In the genomic region with DNA sequence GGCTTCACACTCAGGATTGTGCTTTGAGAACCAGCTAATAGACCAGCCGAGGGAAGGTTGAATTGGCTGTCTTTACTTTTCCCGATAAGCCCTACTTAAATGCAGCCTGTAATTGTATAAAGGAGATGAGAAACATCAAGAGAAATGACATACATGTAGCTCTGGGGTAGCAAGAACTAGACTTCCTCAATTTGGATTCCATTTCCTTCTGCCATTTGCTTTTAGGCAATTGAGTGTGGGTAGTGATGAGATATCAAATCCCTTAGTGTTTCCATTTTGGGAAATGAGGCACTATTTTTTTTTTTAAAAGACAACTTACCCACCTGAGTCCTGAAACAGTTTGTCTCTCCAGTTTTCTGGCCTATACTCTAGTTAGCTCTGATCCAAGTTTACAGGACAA, we compare ENCODE assay signal across 11 cellular contexts. TPM values are rescaled to one million over a fixed set of nuclear protein-coding genes. Genes with fewer than 3 reads are reported as not detected.
DNase-seq lines count a peak whose midpoint lies in the region; ATAC-seq and TF ChIP-seq lines count a peak whose summit lies in the region.
"Had no signal": no experiment of that assay in that cellular context is flagged by ENCODE, and none has a peak within 500 bp of the region (broad histone marks: within the 10 kb centered on the region; RNA-seq: fewer than 3 reads in every experiment).

No MANE protein-coding gene starts in this region.

- H3K4me1 ChIP-seq in Caco-2 = peaks cover 15% of the 10 kb centered on the region
- H3K4me1 ChIP-seq in naive thymus-derived CD4-positive, alpha-beta T cell (ENCODE audit: control insufficient read depth in 2 of 2, insufficient read depth in 2 of 2, low read length in 2 of 2) = peaks cover 15% of the 10 kb centered on the region in 2 donors
- peaks cover 41 to 58% of the 10 kb centered on the region in 2 experiments for H3K4me1 ChIP-seq in trophoblast cell (ENCODE audit: control insufficient read depth in 1 of 2, insufficient read depth in 2 of 2, low read length in 2 of 2)

- H3K9ac ChIP-seq in trophoblast cell (ENCODE audit: low read length) = no peak overlapping the region

- no peak overlapping the region for H2BK5ac ChIP-seq in trophoblast cell (ENCODE audit: low read depth, low read length, poor library complexity)

- no peak overlapping the region for H4K12ac ChIP-seq in trophoblast cell (ENCODE audit: low read depth, low read length)

- CTCF ChIA-PET in Caco-2 (lab: Charles Lee) = interaction anchor here (1.4 kb wide), 2 partner anchors 10 to 12 kb away, joined by 5 to 6 read pairs; no protein-coding TSS in a partner anchor
- CTCF ChIA-PET in naive thymus-derived CD4-positive, alpha-beta T cell (lab: Charles Lee) = interaction anchor here (0.7 to 5.0 kb wide), 8 partner anchors 8 to 488 kb away, joined by 3 to 38 read pairs (median 5); no protein-coding TSS in a partner anchor

- H4K8ac ChIP-seq in trophoblast cell (ENCODE audit: low read depth, low read length) = no peak overlapping the region

- H3K4me1 Mint-ChIP-seq in Caco-2 (ENCODE audit: low read depth, unreplicated experiment) (peaks cover 17% of the 10 kb centered on the region), T-helper 17 cell (peaks cover 24% of the 10 kb centered on the region)
- H3K4me1 Mint-ChIP-seq in naive thymus-derived CD4-positive, alpha-beta T cell = peaks cover 15 to 56% (median 47%) of the 10 kb centered on the region in 7 donors

- WGBS in trophoblast cell (ENCODE audit: extremely low coverage, insufficient coverage, insufficient read length) = no CpG with 5 or more reads among the region's 2 CpGs

- ATAC-seq in T-helper 17 cell (no peak), HG02759 (IDR thresholded peaks at IDR 0.05; ENCODE audit: unreplicated experiment) (no peak)
- ATAC-seq in naive thymus-derived CD4-positive, alpha-beta T cell = no peak

- no peak overlapping the region for H3K18ac ChIP-seq in trophoblast cell (ENCODE audit: low read length)

- no peak for DNase-seq in Caco-2
- DNase-seq in T-helper 17 cell = no peak
- no peak for DNase-seq in naive thymus-derived CD4-positive, alpha-beta T cell
- no peak for DNase-seq in OCI-M1 (lab: John Stamatoyannopoulos, UW)
- no peak for DNase-seq in trophoblast cell
- DNase-seq: activated T-cell treated with anti-CD3 and anti-CD28 coated beads, Interleukin-2, amount 50 U/mL, for 48 hours; colonic mucosa; DND-41 had no signal

- TSS peak; percentile 41 for BruUV-seq in Caco-2 (replicated peaks; lab: Mats Ljungman, UMichigan)

- H3K4me3 Mint-ChIP-seq in Caco-2 (ENCODE audit: unreplicated experiment) (no peak overlapping the region), T-helper 17 cell (no peak overlapping the region)
- H3K4me3 Mint-ChIP-seq in naive thymus-derived CD4-positive, alpha-beta T cell = peak overlapping the region in 7 of 10 donors; percentile 12 to 88 (median 69)

- no peak overlapping the region for H3K4ac ChIP-seq in trophoblast cell (ENCODE audit: low read depth, low read length)

- no peak overlapping the region for H2AFZ ChIP-seq in trophoblast cell (ENCODE audit: insufficient read depth, low read length, poor library complexity)

- no peak overlapping the region for H3K27ac ChIP-seq in naive thymus-derived CD4-positive, alpha-beta T cell (ENCODE audit: low read depth, low read length)
- H3K27ac ChIP-seq in trophoblast cell (ENCODE audit: low read depth, low read length) = no peak overlapping the region

- H3K23ac ChIP-seq in trophoblast cell (ENCODE audit: low read length) = no peak overlapping the region

- H3K27me3 ChIP-seq in Caco-2 (replicated peaks; ENCODE audit: control insufficient read depth, insufficient read depth, low read length) (no peaks in the 10 kb centered on the region), trophoblast cell (ENCODE audit: insufficient read depth, low read length) (no peaks in the 10 kb centered on the region)
- no peaks in the 10 kb centered on the region for H3K27me3 ChIP-seq in naive thymus-derived CD4-positive, alpha-beta T cell (ENCODE audit: control insufficient read depth in 2 of 2, insufficient read depth in 2 of 2, low read length in 2 of 2)
- H3K27me3 ChIP-seq: colonic mucosa had no signal

- H3K27ac Mint-ChIP-seq in Caco-2 (ENCODE audit: unreplicated experiment) (no peak overlapping the region), T-helper 17 cell (peak overlapping the region; percentile 62)
- no peak overlapping the region for H3K27ac Mint-ChIP-seq in naive thymus-derived CD4-positive, alpha-beta T cell
- H3K27ac Mint-ChIP-seq: progenitor cell of endocrine pancreas had no signal

- H2AK5ac ChIP-seq in trophoblast cell (ENCODE audit: low read length) = no peak overlapping the region

- H3K9me3 ChIP-seq in Caco-2 = no peaks in the 10 kb centered on the region
- no peaks in the 10 kb centered on the region for H3K9me3 ChIP-seq in T-helper 17 cell (ENCODE audit: control insufficient read depth, low read length, poor library complexity, severe bottlenecking)
- H3K9me3 ChIP-seq in naive thymus-derived CD4-positive, alpha-beta T cell (ENCODE audit: control insufficient read depth in 2 of 3, low read length in 3 of 3) = no peaks in the 10 kb centered on the region
- no peaks in the 10 kb centered on the region for H3K9me3 ChIP-seq in trophoblast cell (ENCODE audit: insufficient read depth, low read depth, low read length)
- H3K9me3 ChIP-seq: colonic mucosa had no signal

- H3K79me2 ChIP-seq in trophoblast cell (ENCODE audit: control insufficient read depth, insufficient read depth, low read length, poor library complexity) = peaks cover 4% of the 10 kb centered on the region

- H3K27me3 Mint-ChIP-seq in Caco-2 (ENCODE audit: insufficient read depth, unreplicated experiment) (no peaks in the 10 kb centered on the region), T-helper 17 cell (no peaks in the 10 kb centered on the region)
- peaks cover 0 to 7% (median 0%) of the 10 kb centered on the region in 5 donors for H3K27me3 Mint-ChIP-seq in naive thymus-derived CD4-positive, alpha-beta T cell

- no peak overlapping the region for H3K4me2 ChIP-seq in trophoblast cell (ENCODE audit: low read length)

- H3K36me3 Mint-ChIP-seq in Caco-2 (ENCODE audit: insufficient read depth, unreplicated experiment) (peaks cover 6% of the 10 kb centered on the region), T-helper 17 cell (ENCODE audit: low read depth) (no peaks in the 10 kb centered on the region)
- peaks cover 0 to 11% (median 0%) of the 10 kb centered on the region in 5 donors for H3K36me3 Mint-ChIP-seq in naive thymus-derived CD4-positive, alpha-beta T cell

- H3K4me3 ChIP-seq in Caco-2 (ENCODE audit: low read depth, low read length) (no peak overlapping the region), trophoblast cell (ENCODE audit: low read depth, low read length) (no peak overlapping the region)
- no peak overlapping the region for H3K4me3 ChIP-seq in naive thymus-derived CD4-positive, alpha-beta T cell (ENCODE audit: low read length)

- no peak overlapping the region for H2BK120ac ChIP-seq in trophoblast cell (ENCODE audit: insufficient read depth, low read length, poor library complexity)

- TF ChIP-seq CTCF in Caco-2 (IDR thresholded peaks at IDR 0.05; ENCODE audit: insufficient read depth in 1 of 2, low read depth in 1 of 2, low read length in 1 of 2, severe bottlenecking in 1 of 2, unreplicated experiment in 1 of 2) = no peak

- peaks cover 49% of the 10 kb centered on the region for H3K79me1 ChIP-seq in trophoblast cell (ENCODE audit: low read length)

- POLR2A ChIA-PET in Caco-2 (lab: Charles Lee) = no interaction called here
- POLR2A ChIA-PET in naive thymus-derived CD4-positive, alpha-beta T cell (lab: Charles Lee) = interaction anchor here (0.7 to 4.9 kb wide), 6 partner anchors 10 to 131 kb away, joined by 4 to 35 read pairs (median 8); a partner anchor contains a TSS

- peaks cover 1% of the 10 kb centered on the region; the same call in 1 of the 2 replicates for H3K36me3 ChIP-seq in Caco-2 (ENCODE audit: control insufficient read depth, insufficient read depth, low read length)
- no peaks in the 10 kb centered on the region for H3K36me3 ChIP-seq in naive thymus-derived CD4-positive, alpha-beta T cell (ENCODE audit: control insufficient read depth in 2 of 3, insufficient read depth in 3 of 3, low read length in 3 of 3)
- H3K36me3 ChIP-seq in trophoblast cell (ENCODE audit: control insufficient read depth in 1 of 2, insufficient read depth in 2 of 2, low read length in 2 of 2) = peaks cover 0 to 2% of the 10 kb centered on the region in 2 experiments
- H3K36me3 ChIP-seq: colonic mucosa had no signal

- intact Hi-C loops in Caco-2 (cut with micrococcal nuclease; ENCODE audit: unreplicated experiment) = no loop called here
- intact Hi-C loops in naive thymus-derived CD4-positive, alpha-beta T cell (cut with micrococcal nuclease) = loop anchor here in 1 of 2 donors (2.0 kb wide), 1 partner anchor 33 kb away; a partner anchor contains a TSS

- H2BK12ac ChIP-seq in trophoblast cell (ENCODE audit: low read length) = no peak overlapping the region

- H4K91ac ChIP-seq in trophoblast cell (ENCODE audit: low read depth, low read length) = no peak overlapping the region

- no peaks in the 10 kb centered on the region for H3K9me3 Mint-ChIP-seq in Caco-2 (ENCODE audit: unreplicated experiment)
- H3K9me3 Mint-ChIP-seq in naive thymus-derived CD4-positive, alpha-beta T cell = no peaks in the 10 kb centered on the region

- H3K14ac ChIP-seq in trophoblast cell (ENCODE audit: low read length) = no peak overlapping the region

RNA-seq across cellular contexts. Expression of a gene that starts 2.2 kb away (rescaled TPM):
- 13.4 and 15.4 TPM in 2 replicates for total RNA-seq in Caco-2 (2022)
- total RNA-seq in T-helper 17 cell = 10 to 100 TPM in 1 of 2 donors, 1 to 10 TPM in 1; 9.2 to 48.3 TPM
- total RNA-seq in naive thymus-derived CD4-positive, alpha-beta T cell = 10 to 100 TPM in 3 of 5 experiments, 1 to 10 TPM in 2; 7.1 to 21.2 (median 12.7) TPM
- polyA plus RNA-seq in naive thymus-derived CD4-positive, alpha-beta T cell = 1 to 10 TPM; 2.0 to 2.2 TPM
- polyA plus RNA-seq in trophoblast cell (2013) = 35.8 and 37.5 TPM in 2 replicates

RNA-seq across cellular contexts. Expression of a gene that starts 15.0 kb away (rescaled TPM):
- total RNA-seq in Caco-2 (2022) (0.86 and 0.95 TPM in 2 replicates), T-helper 17 cell (1 to 10 TPM; 4.1 to 5.3 TPM)
- total RNA-seq in naive thymus-derived CD4-positive, alpha-beta T cell = 1 to 10 TPM in 4 of 5 experiments, under 1 TPM in 1; 0.73 to 2.7 (median 1.6) TPM
- polyA plus RNA-seq in naive thymus-derived CD4-positive, alpha-beta T cell = under 1 TPM; 0.07 to 0.30 TPM
- polyA plus RNA-seq in trophoblast cell (2013) = 0.15 and 0.31 TPM in 2 replicates

RNA-seq across cellular contexts. Expression of a gene that starts 18.0 kb away (rescaled TPM):
- total RNA-seq in Caco-2 (2022) (4.0 and 4.7 TPM in 2 replicates), T-helper 17 cell (100 to 1,000 TPM; 228 to 238 TPM)
- total RNA-seq in naive thymus-derived CD4-positive, alpha-beta T cell = 100 to 1,000 TPM; 179 to 359 (median 186) TPM
- polyA plus RNA-seq in naive thymus-derived CD4-positive, alpha-beta T cell = 10 to 100 TPM; 19.8 to 28.4 TPM
- 1.1 and 1.5 TPM in 2 replicates for polyA plus RNA-seq in trophoblast cell (2013)

RNA-seq across cellular contexts. Expression of a gene that starts 25.1 kb away (rescaled TPM):
- total RNA-seq in Caco-2 (2022) = 67.9 and 103 TPM in 2 replicates
- not detected for total RNA-seq in T-helper 17 cell
- total RNA-seq in naive thymus-derived CD4-positive, alpha-beta T cell = not detected
- polyA plus RNA-seq in naive thymus-derived CD4-positive, alpha-beta T cell = not detected
- polyA plus RNA-seq in trophoblast cell (2013) = not detected in 2 replicates
- total RNA-seq: T-helper 2 cell treated with Interferon-gamma antibody and Interleukin-4, amounts not matched to agents 100 ng/mL and 5 ng/mL, for 36 hours had no signal

RNA-seq across cellular contexts. Expression of a gene that starts 32.3 kb away (rescaled TPM):
- total RNA-seq in Caco-2 (2022) = 4.6 and 6.3 TPM in 2 replicates
- under 1 TPM; 0.02 to 0.03 TPM for total RNA-seq in T-helper 17 cell
- total RNA-seq in naive thymus-derived CD4-positive, alpha-beta T cell = under 1 TPM in 4 of 5 experiments, not detected in 1; 0.05 to 0.51 (median 0.07) TPM
- polyA plus RNA-seq in naive thymus-derived CD4-positive, alpha-beta T cell = not detected
- polyA plus RNA-seq in trophoblast cell (2013) = 0.34 and 0.35 TPM in 2 replicates

Comparison
In these comparisons a context has a peak if more than half of its experiments do, and no peak if none do; other contexts are left out.
1. H3K4me3 Mint-ChIP-seq: peak in naive thymus-derived CD4-positive, alpha-beta T cell (7 of 10); none in Caco-2 (single experiment) and T-helper 17 cell (single experiment).
2. RNA of a gene that starts 18.0 kb away (total RNA-seq): 228 to 238 TPM in T-helper 17 cell and 179 to 359 TPM in naive thymus-derived CD4-positive, alpha-beta T cell; 4.0 to 4.7 TPM in Caco-2; every median in the first group is over 10 times any median in the second.